15 cellular contexts compared by ENCODE assay signal in the genomic region with DNA sequence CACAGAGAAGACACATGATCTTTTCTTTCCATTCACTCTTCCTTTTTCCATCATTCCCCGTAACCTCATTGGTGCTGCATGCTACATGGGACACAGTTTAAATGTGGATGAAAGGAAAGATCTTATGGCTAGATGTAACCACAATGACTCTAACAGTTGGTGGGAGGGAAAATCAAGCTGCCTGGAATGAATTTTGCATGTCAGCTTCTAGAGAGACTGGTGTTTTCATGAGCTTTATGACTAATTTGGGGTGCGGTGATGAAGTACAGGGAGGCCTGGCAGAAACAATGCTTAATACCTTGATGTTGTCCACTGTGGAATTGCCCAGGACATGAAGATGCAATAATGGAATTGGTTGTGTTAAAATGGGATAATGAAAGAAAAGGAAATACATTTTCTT. TPM values are rescaled to one million over a fixed set of nuclear protein-coding genes. Genes with fewer than 3 reads are reported as not detected.
DNase-seq lines count a peak whose midpoint lies in the region; FAIRE-seq and TF ChIP-seq lines count a peak whose summit lies in the region.
"Had no signal": no experiment of that assay in that cellular context is flagged by ENCODE, and none has a peak within 500 bp of the region (broad histone marks: within the 10 kb centered on the region; RNA-seq: fewer than 3 reads in every experiment).

No MANE protein-coding gene starts in this region.

- dilution Hi-C loops in keratinocyte (cut with MboI; ENCODE audit: extremely low pct_ligation_motif_present, low sequenced_read_pairs): no loop called here

- H4K20me1 ChIP-seq in keratinocyte (ENCODE audit: control insufficient read depth, extremely low read depth, insufficient read depth, low read length): no peaks in the 10 kb centered on the region

- no peak overlapping the region for H3K9ac ChIP-seq in keratinocyte (ENCODE audit: control insufficient read depth, extremely low read depth, insufficient read depth, low read length)

- H3K9me3 ChIP-seq in keratinocyte (ENCODE audit: control insufficient read depth, low read depth, low read length): no peaks in the 10 kb centered on the region

- in situ Hi-C loops in astrocyte of the cerebellum (cut with HindIII; ENCODE audit: low sequenced_read_pairs): no loop called here

- H2AFZ ChIP-seq in keratinocyte (ENCODE audit: control insufficient read depth, low read length): no peak overlapping the region

- H3K27me3 ChIP-seq in keratinocyte (ENCODE audit: control insufficient read depth, extremely low read depth, insufficient read depth, low read length): no peaks in the 10 kb centered on the region

- no peak overlapping the region for H3K4me3 ChIP-seq in astrocyte of the cerebellum (ENCODE audit: low read depth, low read length)
- H3K4me3 ChIP-seq in keratinocyte (ENCODE audit: control insufficient read depth in 2 of 3, extremely low read depth in 1 of 3, insufficient read depth in 2 of 3, low read depth in 1 of 3, low read length in 3 of 3): no peak overlapping the region

- no peak for FAIRE-seq in keratinocyte (lab: Jason Lieb, UNC)
- FAIRE-seq: islet of Langerhans had no signal

- no peaks in the 10 kb centered on the region for H3K9me1 ChIP-seq in keratinocyte (ENCODE audit: control insufficient read depth, extremely low read depth, insufficient read depth, low read length)

- H3K27ac ChIP-seq in keratinocyte (ENCODE audit: control insufficient read depth, insufficient read depth, low read length): no peak overlapping the region
- no peak overlapping the region for H3K27ac ChIP-seq in substantia nigra (ENCODE audit: low read depth, low read length, poor library complexity, severe bottlenecking)

- no peaks in the 10 kb centered on the region for H3K79me2 ChIP-seq in keratinocyte (ENCODE audit: control insufficient read depth, insufficient read depth, low read length)

- no peaks in the 10 kb centered on the region for H3K36me3 ChIP-seq in keratinocyte (ENCODE audit: control insufficient read depth in 2 of 2, extremely low read depth in 1 of 2, insufficient read depth in 2 of 2, low read length in 2 of 2)

- H3K4me2 ChIP-seq in keratinocyte (ENCODE audit: control insufficient read depth, extremely low read depth, insufficient read depth, low read depth, low read length): peak overlapping the region; percentile 8

- DNase-seq in COLO829 (ENCODE audit: low spot score): peak; percentile 20
- DNase-seq in HT1080 (ENCODE audit: low read depth): peak; percentile 96
- peak; percentile 64 for DNase-seq in astrocyte of the cerebellum (ENCODE audit: low read depth)
- no peak for DNase-seq in keratinocyte (ENCODE audit: low read depth, low spot score)
- no peak for DNase-seq in substantia nigra (lab: John Stamatoyannopoulos, UW)
- no peak for DNase-seq in NCI-H69 (lab: John Stamatoyannopoulos, UW)
- DNase-seq in SKM-1 (lab: John Stamatoyannopoulos, UW; ENCODE audit: unreplicated experiment): no peak
- DNase-seq in NCI-H2227 treated with DMSO at 0.1 percent for 48 hours (lab: John Stamatoyannopoulos, UW): no peak
- DNase-seq: C1 segment of cervical spinal cord; cerebellar nuclear complex; retina; stimulated activated CD4-positive, alpha-beta T cell treated with anti-CD3 and anti-CD28 coated beads, Interleukin-4, amount 100 ng/mL, for 4 hours; stimulated activated naive CD4-positive, alpha-beta T cell; SW 1271 had no signal

- TF ChIP-seq CTCF in astrocyte of the cerebellum (IDR thresholded peaks at IDR 0.05; ENCODE audit: low read depth, low read length, missing control alignments) (no peak), keratinocyte (optimal IDR thresholded peaks at IDR 0.05 in 1 of 3, IDR thresholded peaks at IDR 0.05 in 1 of 3, conservative IDR thresholded peaks at IDR 0.05 in 1 of 3; ENCODE audit: extremely low read depth in 1 of 3, insufficient read depth in 2 of 3, low read length in 3 of 3) (no peak)

- peaks cover 5% of the 10 kb centered on the region for H3K4me1 ChIP-seq in keratinocyte (ENCODE audit: control insufficient read depth, extremely low read depth, insufficient read depth, low read length)

RNA-seq across cellular contexts. Expression of gene MYO10, which starts 55.9 kb away (rescaled TPM):
- total RNA-seq in HT1080 (2014; rRNA removed; shearing (Covaris generic)): 54.6 and 61.2 TPM in 2 replicates
- 30.3 and 35.9 TPM in 2 replicates for polyA plus RNA-seq in HT1080 (2015; cell fraction: cytosol; rRNA removed)
- 53.0 and 56.3 TPM in 2 replicates for polyA plus RNA-seq in HT1080 (2015; cell fraction: nucleus; rRNA removed)
- polyA plus RNA-seq in keratinocyte: 16.1 to 22.5 TPM (median 22.0 TPM) in 3 replicates
- 28.7 TPM for polyA plus RNA-seq in keratinocyte (2011; ENCODE audit: low read depth)
- polyA plus RNA-seq in keratinocyte (2011; cell fraction: cytosol; rRNA removed): 20.3 and 20.9 TPM in 2 replicates
- polyA plus RNA-seq in keratinocyte (2011; cell fraction: nucleus; rRNA removed): 53.3 and 53.4 TPM in 2 replicates
- 14.8 and 47.7 TPM in 2 replicates for polyA plus RNA-seq in keratinocyte (2012; ENCODE audit: low replicate concordance)
- 43.8 to 125 TPM (median 75.8 TPM) in 3 replicates for polyA minus RNA-seq in keratinocyte
- polyA minus RNA-seq in keratinocyte (2011; cell fraction: cytosol; rRNA and poly(A)+ RNA removed): 44.9 TPM
- 59.8 and 125 TPM in 2 replicates for polyA minus RNA-seq in keratinocyte (2011; cell fraction: nucleus; rRNA and poly(A)+ RNA removed)

Comparison
In these comparisons a context has a peak if more than half of its experiments do, and no peak if none do; other contexts are left out.
1. DNase-seq: peak in COLO829 (single experiment), HT1080 (single experiment) and astrocyte of the cerebellum (single experiment); none in keratinocyte (single experiment), substantia nigra (0 of 49), NCI-H69 (single experiment), SKM-1 (single experiment) and NCI-H2227 treated with DMSO at 0.1 percent for 48 hours (single experiment).